ENCODE assay signal across 10 cellular contexts in genomic region chr22:40196628-40197027, GRCh38. TPM values are rescaled to one million over a fixed set of nuclear protein-coding genes. Genes with fewer than 3 reads are reported as not detected.
DNase-seq lines count a peak whose midpoint lies in the region; ATAC-seq and TF ChIP-seq lines count a peak whose summit lies in the region.
"Had no signal": no experiment of that assay in that cellular context is flagged by ENCODE, and none has a peak within 500 bp of the region (broad histone marks: within the 10 kb centered on the region; RNA-seq: fewer than 3 reads in every experiment).

No MANE protein-coding gene starts in this region.

- intact Hi-C loops in HCT116 (cut with micrococcal nuclease): no loop called here

- DNase-seq in HCT116 (ENCODE audit: low read depth, low spot score) (no peak), fibroblast of pulmonary artery (ENCODE audit: low read depth) (peak; percentile 88), pons (ENCODE audit: low spot score) (no peak)
- DNase-seq in activated CD4-positive, alpha-beta T cell treated with anti-CD3 and anti-CD28 coated beads, Interleukin-2, amount 50 U/mL, for 4 hours: peak; percentile 41 to 57
- peak; percentile 23 to 67 for DNase-seq in stimulated activated CD4-positive, alpha-beta T cell treated with anti-CD3 and anti-CD28 coated beads, Interleukin-4, amount 100 ng/mL, for 4 hours

- H4K20me1 ChIP-seq in HCT116 (ENCODE audit: insufficient read depth): no peaks in the 10 kb centered on the region; the same call in 1 of the 2 replicates

- TF ChIP-seq POLR2A in HCT116 (IDR thresholded peaks at IDR 0.05; ENCODE audit: borderline replicate concordance, extremely low read depth, insufficient read depth, insufficient read length): no peak

- H3K4me1 ChIP-seq in HCT116 (ENCODE audit: control insufficient read depth in 1 of 2, insufficient read depth in 2 of 2, low read length in 2 of 2): peaks cover 5 to 8% of the 10 kb centered on the region in 2 experiments; a peak in 3 of 4 replicates

- H3K27ac ChIP-seq in HCT116 (ENCODE audit: low read depth, low read length): no peak overlapping the region
- H3K27ac ChIP-seq: parathyroid adenoma had no signal

- TF ChIP-seq RAD21 in HCT116 (IDR thresholded peaks at IDR 0.05; ENCODE audit: low read depth): no peak

- no peaks in the 10 kb centered on the region for H3K36me3 ChIP-seq in HCT116 (ENCODE audit: control insufficient read depth in 1 of 2, insufficient read depth in 2 of 2, low read length in 2 of 2)
- H3K36me3 ChIP-seq: Peyer's patch had no signal

- H3K9ac ChIP-seq in HCT116 (ENCODE audit: low read length): no peak overlapping the region
- H3K9ac ChIP-seq: parathyroid adenoma had no signal

- H3K9me3 ChIP-seq in HCT116 (ENCODE audit: control insufficient read depth in 1 of 2, insufficient read depth in 1 of 2, low read depth in 1 of 2, low read length in 2 of 2): no peaks in the 10 kb centered on the region
- H3K9me3 ChIP-seq: Peyer's patch had no signal

- peaks cover 42% of the 10 kb centered on the region for H3K79me2 ChIP-seq in HCT116 (ENCODE audit: insufficient read depth, low read length)

- no TSS peak for BruUV-seq in HCT116 (replicated peaks; lab: Mats Ljungman, UMichigan)

- POLR2A ChIA-PET in HCT116 (lab: Charles Lee): no interaction called here

- no peaks in the 10 kb centered on the region for H3K9me2 ChIP-seq in HCT116 (ENCODE audit: insufficient read depth)

- H3K27me3 ChIP-seq in HCT116 (ENCODE audit: insufficient read depth, low read length): no peaks in the 10 kb centered on the region
- H3K27me3 ChIP-seq: Peyer's patch had no signal

- CTCF ChIA-PET in HCT116 (lab: Charles Lee): no interaction called here

- H3K4me3 ChIP-seq in HCT116 (replicated peaks in 1 of 2; ENCODE audit: low read depth in 1 of 2, low read length in 2 of 2) (no peak overlapping the region), fibroblast of pulmonary artery (replicated peaks; ENCODE audit: low read depth, low read length) (no peak overlapping the region)
- H3K4me3 ChIP-seq: Peyer's patch had no signal

- no peak; the same call in 1 of the 2 replicates for ATAC-seq in HCT116
- ATAC-seq in HG03095 (IDR thresholded peaks at IDR 0.05; ENCODE audit: unreplicated experiment): no peak
- ATAC-seq in GM19023 (IDR thresholded peaks at IDR 0.05; ENCODE audit: unreplicated experiment): no peak
- ATAC-seq in GM21447 (IDR thresholded peaks at IDR 0.05; ENCODE audit: unreplicated experiment): no peak

- H2AFZ ChIP-seq in HCT116 (ENCODE audit: low read depth, low read length, poor library complexity, severe bottlenecking): no peak overlapping the region
- H2AFZ ChIP-seq: parathyroid adenoma had no signal

- RAD21 ChIA-PET in HCT116 (lab: Charles Lee; ENCODE audit: low non-redundant PET in 1 of 2, low total read pairs in 2 of 2, uncharacterized antibody in 2 of 2, unreplicated experiment in 2 of 2): no interaction called here

- 0 out of 2 replicates have a peak overlapping the region, but pooled peaks have one; percentile 0 for H3K4me2 ChIP-seq in HCT116 (ENCODE audit: low read length)

- TF ChIP-seq CTCF in HCT116 (IDR thresholded peaks at IDR 0.05 in 2 of 3, conservative IDR thresholded peaks at IDR 0.05 in 1 of 3; ENCODE audit: borderline replicate concordance in 1 of 3, insufficient read depth in 1 of 3, low read depth in 2 of 3, low read length in 2 of 3): no peak
- no peak for TF ChIP-seq CTCF in fibroblast of pulmonary artery (IDR thresholded peaks at IDR 0.05; ENCODE audit: low read length, missing control alignments)

TF ChIP-seq in HCT116, 20 proteins besides CTCF, POLR2A, EP300 and RAD21:
- TF ChIP-seq ATF3 (IDR thresholded peaks at IDR 0.05) (no peak), YY1 (IDR thresholded peaks at IDR 0.05; ENCODE audit: extremely low read depth, insufficient replicate concordance, low read depth, low read length) (no peak), JUND (IDR thresholded peaks at IDR 0.05) (no peak), MAX (IDR thresholded peaks at IDR 0.05) (no peak), CEBPB (IDR thresholded peaks at IDR 0.05; ENCODE audit: low read depth) (no peak), SIN3A (IDR thresholded peaks at IDR 0.05; ENCODE audit: low read depth) (no peak), ZFX (IDR thresholded peaks at IDR 0.05) (no peak), ELF1 (IDR thresholded peaks at IDR 0.05; ENCODE audit: borderline replicate concordance, low read depth) (no peak), EZH2phosphoT487 (IDR thresholded peaks at IDR 0.05; ENCODE audit: borderline replicate concordance) (no peak), POLR2AphosphoS5 (IDR thresholded peaks at IDR 0.05; ENCODE audit: low read depth, low read length) (no peak), TCF7L2 (IDR thresholded peaks at IDR 0.05; ENCODE audit: borderline replicate concordance, extremely low read depth, insufficient read depth, insufficient read length) (no peak), SRF (IDR thresholded peaks at IDR 0.05; ENCODE audit: low read depth) (no peak), FOSL1 (IDR thresholded peaks at IDR 0.05; ENCODE audit: low read depth) (no peak), CBX3 (IDR thresholded peaks at IDR 0.05; ENCODE audit: low read depth) (no peak), REST (IDR thresholded peaks at IDR 0.05; ENCODE audit: low read depth) (no peak), EGR1 (IDR thresholded peaks at IDR 0.05; ENCODE audit: low read depth) (no peak), ZNF274 (IDR thresholded peaks at IDR 0.05; ENCODE audit: low read depth, low read length) (no peak), SP1 (IDR thresholded peaks at IDR 0.05; ENCODE audit: low read depth) (no peak), ZBTB33 (IDR thresholded peaks at IDR 0.05; ENCODE audit: extremely low read depth, insufficient replicate concordance, low read length) (no peak), EZH2 (IDR thresholded peaks at IDR 0.05) (no peak)

RNA-seq across cellular contexts. Expression of gene TNRC6B, which starts 18.9 kb away (rescaled TPM):
- total RNA-seq in HCT116 (2021; ENCODE audit: unreplicated experiment): 29.8 TPM
- 5.3 and 6.1 TPM in 2 replicates for polyA plus RNA-seq in HCT116 (2012)

Comparison
In these comparisons a context has a peak if more than half of its experiments do, and no peak if none do; other contexts are left out.
1. DNase-seq: peak in activated CD4-positive, alpha-beta T cell treated with anti-CD3 and anti-CD28 coated beads, Interleukin-2, amount 50 U/mL, for 4 hours (2 of 2), fibroblast of pulmonary artery (single experiment) and stimulated activated CD4-positive, alpha-beta T cell treated with anti-CD3 and anti-CD28 coated beads, Interleukin-4, amount 100 ng/mL, for 4 hours (2 of 2); none in HCT116 (single experiment) and pons (single experiment).